12 cellular contexts compared by ENCODE assay signal in genomic region chr22:27223317-27224177, GRCh38.
DNase-seq lines count a peak whose midpoint lies in the region; ATAC-seq lines count a peak whose summit lies in the region.
"Had no signal": no experiment of that assay in that cellular context is flagged by ENCODE, and none has a peak within 500 bp of the region (broad histone marks: within the 10 kb centered on the region; RNA-seq: fewer than 3 reads in every experiment).

No MANE protein-coding gene starts in this region.

- H2BK5ac ChIP-seq in trophoblast cell (ENCODE audit: low read depth, low read length, poor library complexity), result peak overlapping the region; percentile 8

- no peaks in the 10 kb centered on the region for H3K36me3 ChIP-seq in trophoblast cell (ENCODE audit: control insufficient read depth in 1 of 2, insufficient read depth in 2 of 2, low read length in 2 of 2)

- no peak overlapping the region for H3K4ac ChIP-seq in trophoblast cell (ENCODE audit: low read depth, low read length)

- peaks cover 7% of the 10 kb centered on the region for H3K79me1 ChIP-seq in trophoblast cell (ENCODE audit: low read length)

- H2BK12ac ChIP-seq in trophoblast cell (ENCODE audit: low read length), result peak overlapping the region; percentile 73

- H3K4me1 ChIP-seq in trophoblast cell (ENCODE audit: control insufficient read depth in 1 of 2, insufficient read depth in 2 of 2, low read length in 2 of 2), result peaks cover 13 to 19% of the 10 kb centered on the region in 2 experiments

- no peaks in the 10 kb centered on the region for H3K27me3 ChIP-seq in trophoblast cell (ENCODE audit: insufficient read depth, low read length)

- no peak overlapping the region for H3K23ac ChIP-seq in trophoblast cell (ENCODE audit: low read length)

- no peaks in the 10 kb centered on the region for H3K9me3 ChIP-seq in trophoblast cell (ENCODE audit: insufficient read depth, low read depth, low read length)

- no peak overlapping the region for H3K4me3 ChIP-seq in trophoblast cell (ENCODE audit: low read depth, low read length)

- peak overlapping the region; percentile 59 for H3K27ac ChIP-seq in trophoblast cell (ENCODE audit: low read depth, low read length)

- H2AFZ ChIP-seq in trophoblast cell (ENCODE audit: insufficient read depth, low read length, poor library complexity), result no peak overlapping the region

- no peak overlapping the region for H4K8ac ChIP-seq in trophoblast cell (ENCODE audit: low read depth, low read length)

- H3K79me2 ChIP-seq in trophoblast cell (ENCODE audit: control insufficient read depth, insufficient read depth, low read length, poor library complexity), result no peaks in the 10 kb centered on the region

- no peak overlapping the region for H3K18ac ChIP-seq in trophoblast cell (ENCODE audit: low read length)

- H3K14ac ChIP-seq in trophoblast cell (ENCODE audit: low read length), result peak overlapping the region; percentile 9

- DNase-seq in EL, result peak; percentile 98
- peak; percentile 87 for DNase-seq in NCI-H226
- DNase-seq in fibroblast of gingiva (ENCODE audit: low read depth), result peak; percentile 30
- peak in 1 of 2 donors; percentile 5 for DNase-seq in trophoblast cell
- no peak for DNase-seq in NCI-H2196 (lab: John Stamatoyannopoulos, UW; ENCODE audit: unreplicated experiment)
- no peak for DNase-seq in NCI-H510A (lab: John Stamatoyannopoulos, UW)
- no peak for DNase-seq in stimulated activated CD4-positive, alpha-beta T cell treated with anti-CD3 and anti-CD28 coated beads, Interleukin-4, amount 100 ng/mL, for 24 hours
- DNase-seq: DMS79 treated with DMSO at 0.1 percent for 48 hours, NCI-H526 treated with DMSO at 0.1 percent for 48 hours, nephron progenitor cell, T-cell had no signal

- no peak for ATAC-seq in HG02763 (IDR thresholded peaks at IDR 0.05; ENCODE audit: unreplicated experiment)
- ATAC-seq: T-cell had no signal

- no peak overlapping the region for H2AK5ac ChIP-seq in trophoblast cell (ENCODE audit: low read length)

- no peak overlapping the region for H4K12ac ChIP-seq in trophoblast cell (ENCODE audit: low read depth, low read length)

- H3K4me2 ChIP-seq in trophoblast cell (ENCODE audit: low read length), result peak overlapping the region; percentile 13

- peak overlapping the region; percentile 24 for H2BK120ac ChIP-seq in trophoblast cell (ENCODE audit: insufficient read depth, low read length, poor library complexity)

- H3K9ac ChIP-seq in trophoblast cell (ENCODE audit: low read length), result no peak overlapping the region

- H4K91ac ChIP-seq in trophoblast cell (ENCODE audit: low read depth, low read length), result peak overlapping the region; percentile 48

- WGBS in trophoblast cell (ENCODE audit: extremely low coverage, insufficient coverage, insufficient read length), result no CpG with 5 or more reads among the region's 3 CpGs

Comparison
In these comparisons a context has a peak if more than half of its experiments do, and no peak if none do; other contexts are left out.
1. DNase-seq: peak in EL (single experiment), NCI-H226 (single experiment) and fibroblast of gingiva (single experiment); none in NCI-H2196 (single experiment), NCI-H510A (single experiment) and stimulated activated CD4-positive, alpha-beta T cell treated with anti-CD3 and anti-CD28 coated beads, Interleukin-4, amount 100 ng/mL, for 24 hours (single experiment).